35 cellular contexts compared by ENCODE assay signal in the genomic region with DNA sequence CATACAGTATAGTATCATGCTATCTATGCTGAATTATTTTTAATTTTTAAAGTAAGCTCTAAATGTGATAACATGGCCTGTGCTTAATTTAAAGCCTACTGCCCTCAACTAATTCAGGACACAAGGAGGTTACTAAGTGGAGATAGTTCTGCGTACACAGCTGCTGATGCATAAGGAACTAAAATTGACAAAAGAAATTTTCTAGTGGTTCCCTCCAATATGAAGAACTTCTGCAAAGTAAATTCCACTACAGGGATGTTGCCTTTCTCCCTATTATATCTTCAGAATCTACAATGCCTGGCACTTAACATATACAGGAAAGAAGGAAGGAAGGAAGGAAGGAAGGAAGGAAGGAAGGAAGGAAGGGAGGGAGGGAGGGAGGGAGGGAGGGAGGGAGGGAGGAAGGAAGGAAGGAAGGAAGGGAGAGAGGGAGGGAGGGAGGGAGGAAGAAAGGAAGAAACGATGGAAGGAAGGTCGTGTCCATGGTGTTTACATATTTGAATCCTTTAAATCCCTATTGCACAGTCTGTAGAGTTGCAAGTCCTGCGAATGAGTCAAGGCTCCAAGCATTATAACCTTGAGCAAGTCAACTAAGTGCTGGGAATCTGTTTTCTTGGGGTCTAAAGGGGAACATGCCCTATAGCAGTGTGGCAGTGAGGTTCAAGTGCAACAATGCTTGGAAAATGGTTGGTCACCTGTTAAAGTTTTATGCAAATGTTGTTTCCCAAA.
A peak's percentile ranks its signal among the peaks of the same experiment; 100 is the strongest.
DNase-seq lines count a peak whose midpoint lies in the region; ATAC-seq, FAIRE-seq and TF ChIP-seq lines count a peak whose summit lies in the region.
"Had no signal": no experiment of that assay in that cellular context is flagged by ENCODE, and none has a peak within 500 bp of the region (broad histone marks: within the 10 kb centered on the region; RNA-seq: fewer than 3 reads in every experiment).

No MANE protein-coding gene starts in this region.

- POLR2A ChIA-PET in K562 (lab: Yijun Ruan, JAX): no interaction called here

- TF ChIP-seq EP300 in K562 (IDR thresholded peaks at IDR 0.05; ENCODE audit: low read length): no peak

- no peak overlapping the region for H3K14ac ChIP-seq in H9 (ENCODE audit: insufficient read depth, low read length)

- no peak overlapping the region for H3K4me3 Mint-ChIP-seq in H9
- H3K4me3 Mint-ChIP-seq: B cell; CD14-positive monocyte; CD4-positive, alpha-beta memory T cell; CD4-positive, alpha-beta T cell; CD4-positive, CD25-positive, alpha-beta regulatory T cell; CD8-positive, alpha-beta memory T cell; CD8-positive, alpha-beta T cell had no signal

- H4K20me1 ChIP-seq in H9 (ENCODE audit: control insufficient read depth, insufficient read depth, insufficient read length) (no peaks in the 10 kb centered on the region), K562 (replicated peaks; ENCODE audit: control insufficient read depth, insufficient read depth, low read length) (no peaks in the 10 kb centered on the region)
- H4K20me1 ChIP-seq: BLaER1; BLaER1 treated with 17β-estradiol and CSF1 and Interleukin-3, amounts not matched to agents 10 nM and 100 nM had no signal

- H3K18ac ChIP-seq in H9 (ENCODE audit: insufficient read length, low read depth, low read length): no peak overlapping the region

- H2BK20ac ChIP-seq in H9 (ENCODE audit: low read depth, low read length, poor library complexity, severe bottlenecking): peak overlapping the region; percentile 32

- H3K9me1 ChIP-seq in K562 (ENCODE audit: control insufficient read depth, insufficient read depth, low read length): no peaks in the 10 kb centered on the region

- H3K36me3 Mint-ChIP-seq in H9 (ENCODE audit: insufficient read depth in 1 of 3, low read depth in 3 of 3): peaks cover 13 to 16% (median 13%) of the 10 kb centered on the region in 3 experiments
- H3K36me3 Mint-ChIP-seq: CD14-positive monocyte; CD4-positive, alpha-beta memory T cell; CD8-positive, alpha-beta memory T cell; CD8-positive, alpha-beta T cell had no signal

- no peaks in the 10 kb centered on the region for H3K27me3 ChIP-seq in H9 (ENCODE audit: insufficient read depth, low read length)
- H3K27me3 ChIP-seq in K562 (ENCODE audit: control insufficient read depth in 2 of 2, insufficient read depth in 2 of 2, low read length in 2 of 2): no peaks in the 10 kb centered on the region
- H3K27me3 ChIP-seq: BE2C; BLaER1; BLaER1 treated with 17β-estradiol and CSF1 and Interleukin-3, amounts not matched to agents 10 nM and 100 nM had no signal

- no peak overlapping the region for H3K56ac ChIP-seq in H9 (ENCODE audit: insufficient read length, low read depth, low read length)

- H3K4me1 Mint-ChIP-seq in H9: no peaks in the 10 kb centered on the region
- H3K4me1 Mint-ChIP-seq: B cell; CD14-positive monocyte; CD4-positive, alpha-beta memory T cell; CD8-positive, alpha-beta memory T cell had no signal

- ATAC-seq in K562 (no peak), GM19324 (IDR thresholded peaks at IDR 0.05; ENCODE audit: low FRiP score, unreplicated experiment) (no peak), GM19328 (IDR thresholded peaks at IDR 0.05; ENCODE audit: unreplicated experiment) (no peak), HG02571 (IDR thresholded peaks at IDR 0.05; ENCODE audit: unreplicated experiment) (no peak)
- ATAC-seq: A549; CD8-positive, alpha-beta T cell had no signal

- no peaks in the 10 kb centered on the region for H3K23me2 ChIP-seq in H9 (ENCODE audit: insufficient read length, low read depth, low read length, poor library complexity, severe bottlenecking)

- H3K9me3 Mint-ChIP-seq in H9: peaks cover 21 to 26% of the 10 kb centered on the region in 2 experiments

- H3K79me2 ChIP-seq in H9 (ENCODE audit: insufficient read depth, low read length) (no peaks in the 10 kb centered on the region), K562 (ENCODE audit: control insufficient read depth, insufficient read depth, low read length) (no peaks in the 10 kb centered on the region)

- BruUV-seq in K562 (replicated peaks; lab: Mats Ljungman, UMichigan): no TSS peak

- no peak overlapping the region for H2BK15ac ChIP-seq in H9 (ENCODE audit: low read depth, low read length)

- no peak overlapping the region for H4K91ac ChIP-seq in H9 (ENCODE audit: insufficient read length, low read depth, low read length)

- no peak for FAIRE-seq in K562 (lab: Jason Lieb, UNC)
- FAIRE-seq: A204.1, A549, D721Med had no signal

- WGBS in H9 (ENCODE audit: extremely low coverage, insufficient read length, low lambda C conversion rate): no CpG with 5 or more reads among the region's 4 CpGs
- 0% methylated on average over 2 of the region's 4 CpGs for WGBS in K562 (ENCODE audit: insufficient coverage, low coverage, missing lambda C conversion rate)

- H3K4me3 ChIP-seq in SK-N-MC (peak overlapping the region; percentile 57), K562 (no peak overlapping the region)
- H3K4me3 ChIP-seq: A549; BLaER1; BLaER1 treated with 17β-estradiol and CSF1 and Interleukin-3, amounts not matched to agents 10 nM and 100 nM had no signal

- H4K5ac ChIP-seq in H9 (ENCODE audit: insufficient read length, low read depth, low read length): no peak overlapping the region

- peaks cover 10% of the 10 kb centered on the region; the same call in 1 of the 2 replicates for H3K36me3 ChIP-seq in SK-N-MC (ENCODE audit: insufficient read depth, low read length)
- no peaks in the 10 kb centered on the region for H3K36me3 ChIP-seq in K562 (ENCODE audit: control insufficient read depth, insufficient read depth, low read length)
- H3K36me3 ChIP-seq: BE2C, BLaER1 had no signal

- peaks cover 6% of the 10 kb centered on the region; the same call in 1 of the 2 replicates for H3K27me3 Mint-ChIP-seq in H9 (ENCODE audit: low read depth)
- H3K27me3 Mint-ChIP-seq: B cell; CD8-positive, alpha-beta memory T cell had no signal

- no peak overlapping the region for H2AK5ac ChIP-seq in H9 (ENCODE audit: insufficient read length, low read length)

- in situ Hi-C loops in K562 (cut with MboI): no loop called here

- no peak overlapping the region for H2BK120ac ChIP-seq in H9 (ENCODE audit: low read depth, low read length, poor library complexity, severe bottlenecking)

- no peaks in the 10 kb centered on the region for H3K79me1 ChIP-seq in H9 (ENCODE audit: insufficient read depth, low read depth, low read length, poor library complexity, severe bottlenecking)

- H2BK5ac ChIP-seq in H9 (ENCODE audit: insufficient read length, low read length): no peak overlapping the region

- intact Hi-C loops in K562 (cut with micrococcal nuclease): no loop called here

- H2AFZ ChIP-seq in H9 (ENCODE audit: low read length) (no peak overlapping the region), K562 (ENCODE audit: low read depth, low read length) (no peak overlapping the region)

- TF ChIP-seq CTCF in H9 (conservative IDR thresholded peaks at IDR 0.05) (no peak), K562 (IDR thresholded peaks at IDR 0.05 in 2 of 3, conservative IDR thresholded peaks at IDR 0.05 in 1 of 3; ENCODE audit: insufficient read depth in 2 of 3, low read depth in 1 of 3, low read length in 3 of 3) (no peak)

- H3K9ac ChIP-seq in H9 (ENCODE audit: extremely low read depth, insufficient read length, low read length) (no peak overlapping the region), SK-N-MC (ENCODE audit: insufficient read length) (peak overlapping the region; percentile 69), K562 (ENCODE audit: insufficient read depth in 1 of 2, low read depth in 2 of 2, low read length in 2 of 2) (no peak overlapping the region)
- H3K9ac ChIP-seq: BLaER1; BLaER1 treated with 17β-estradiol and CSF1 and Interleukin-3, amounts not matched to agents 10 nM and 100 nM had no signal

- no peaks in the 10 kb centered on the region for H3K4me1 ChIP-seq in H9 (ENCODE audit: insufficient read depth, low read length)
- H3K4me1 ChIP-seq in K562 (replicated peaks in 1 of 2; ENCODE audit: control insufficient read depth in 2 of 2, insufficient read depth in 2 of 2, low read length in 2 of 2): no peaks in the 10 kb centered on the region
- H3K4me1 ChIP-seq: A549, BE2C, BLaER1, Caco-2 had no signal

- no peak for TF ChIP-seq RAD21 in K562 (CRISPR knock-in tag; conservative IDR thresholded peaks at IDR 0.05 in 1 of 2, IDR thresholded peaks at IDR 0.05 in 1 of 2)

- H3K9me3 ChIP-seq in H9 (ENCODE audit: control insufficient read depth, low read depth, low read length) (no peaks in the 10 kb centered on the region), SK-N-MC (ENCODE audit: low read depth, low read length) (peaks cover 13% of the 10 kb centered on the region; the same call in 1 of the 2 replicates), K562 (replicated peaks; ENCODE audit: control insufficient read depth, insufficient read depth, low read depth, low read length) (no peaks in the 10 kb centered on the region)
- H3K9me3 ChIP-seq: A549, BE2C had no signal

- H3K4ac ChIP-seq in H9 (ENCODE audit: low read depth, low read length): no peak overlapping the region

- no peak overlapping the region for H4K8ac ChIP-seq in H9 (replicated peaks; ENCODE audit: insufficient read length, low read depth, low read length)

- no peak overlapping the region for H2BK12ac ChIP-seq in H9 (ENCODE audit: insufficient read length, low read depth, low read length)

- H3K4me2 ChIP-seq in H9 (ENCODE audit: insufficient read depth, insufficient read length, low read length): no peak overlapping the region
- no peak overlapping the region for H3K4me2 ChIP-seq in K562 (ENCODE audit: insufficient read depth, low read length)
- H3K4me2 ChIP-seq: A549; BLaER1; BLaER1 treated with 17β-estradiol and CSF1 and Interleukin-3, amounts not matched to agents 10 nM and 100 nM had no signal

- H3K23ac ChIP-seq in H9 (ENCODE audit: insufficient read length, low read depth, low read length): no peak overlapping the region

- no peak overlapping the region for H3K27ac ChIP-seq in H9 (ENCODE audit: insufficient read length, low read depth, low read length)
- peak overlapping the region; percentile 100 for H3K27ac ChIP-seq in SK-N-MC
- no peak overlapping the region for H3K27ac ChIP-seq in K562 (ENCODE audit: extremely low read depth, low read depth, low read length)
- H3K27ac ChIP-seq: 22Rv1; A549; BLaER1; BLaER1 treated with 17β-estradiol and CSF1 and Interleukin-3, amounts not matched to agents 10 nM and 100 nM; C4-2B had no signal

- no peak overlapping the region for H3T11ph ChIP-seq in H9 (ENCODE audit: low read length)

- TF ChIP-seq POLR2A in K562 (conservative IDR thresholded peaks at IDR 0.05): no peak

- no peak overlapping the region for H3K27ac Mint-ChIP-seq in H9
- H3K27ac Mint-ChIP-seq: B cell; CD14-positive monocyte; CD4-positive, alpha-beta memory T cell; CD4-positive, alpha-beta T cell; CD4-positive, CD25-positive, alpha-beta regulatory T cell; CD8-positive, alpha-beta memory T cell; CD8-positive, alpha-beta T cell had no signal

- CTCF ChIA-PET in K562 (lab: Yijun Ruan, JAX; ENCODE audit: low intra/inter-chr PET ratio): no interaction called here

- DNase-seq in H9 (no peak), SK-N-MC (ENCODE audit: low read depth, low spot score) (peak; percentile 98), K562 (ENCODE audit: extremely low read depth in 1 of 4, low spot score in 3 of 4) (no peak)
- DNase-seq: 8988T; ACHN; AML-193; BE2C; C1 segment of cervical spinal cord; Caco-2; Calu3; CD4-positive, alpha-beta memory T cell; CD4-positive, alpha-beta T cell; CD4-positive, CD25-positive, alpha-beta regulatory T cell; CD8-positive, alpha-beta memory T cell; CD8-positive, alpha-beta T cell; COR-L47; DMS 273 treated with DMSO at 0.1 percent for 48 hours; DMS153; DMS53; DMS79; DMS79 treated with DMSO at 0.1 percent for 48 hours; DND-41; EL had no signal
